Comparison of ENCODE assay signal across 22 cellular contexts in genomic region chr1:68164970-68165369, GRCh38.
DNase-seq lines count a peak whose midpoint lies in the region; ATAC-seq and TF ChIP-seq lines count a peak whose summit lies in the region.
"Had no signal": no experiment of that assay in that cellular context is flagged by ENCODE, and none has a peak within 500 bp of the region (broad histone marks: within the 10 kb centered on the region; RNA-seq: fewer than 3 reads in every experiment).

No MANE protein-coding gene starts in this region.

- H2AK5ac ChIP-seq in neuronal stem cell (ENCODE audit: low read depth, low read length) = no peak overlapping the region

- H3K4me3 ChIP-seq in hepatocyte (no peak overlapping the region), mucosa of descending colon (no peak overlapping the region), neuronal stem cell (ENCODE audit: low read length in 2 of 2) (no peak overlapping the region)
- H3K4me3 ChIP-seq: BLaER1, GM12878 had no signal

- H3K36me3 ChIP-seq in hepatocyte (replicated peaks; ENCODE audit: insufficient read depth, low read depth) = no peaks in the 10 kb centered on the region
- H3K36me3 ChIP-seq in mucosa of descending colon (ENCODE audit: low read depth) = no peaks in the 10 kb centered on the region
- H3K36me3 ChIP-seq in neuronal stem cell (replicated peaks in 1 of 2; ENCODE audit: control insufficient read depth in 2 of 2, insufficient read depth in 2 of 2, low read length in 2 of 2) = peaks cover 0 to 80% of the 10 kb centered on the region in 2 donors
- H3K36me3 ChIP-seq: BE2C, BLaER1 had no signal

- H3K79me2 ChIP-seq in hepatocyte = peaks cover 8% of the 10 kb centered on the region

- no peak overlapping the region for H3K9ac ChIP-seq in neuronal stem cell (ENCODE audit: low read depth, low read length, poor library complexity)
- H3K9ac ChIP-seq: BLaER1 had no signal

- H3K4me1 ChIP-seq in hepatocyte (ENCODE audit: insufficient read depth) = no peaks in the 10 kb centered on the region
- peaks cover 7% of the 10 kb centered on the region for H3K4me1 ChIP-seq in mucosa of descending colon (ENCODE audit: low read depth)
- H3K4me1 ChIP-seq in neuronal stem cell (ENCODE audit: control insufficient read depth in 2 of 2, insufficient read depth in 1 of 2, low read depth in 1 of 2, low read length in 2 of 2) = no peaks in the 10 kb centered on the region
- H3K4me1 ChIP-seq: BE2C had no signal

- no peaks in the 10 kb centered on the region for H3K9me2 ChIP-seq in hepatocyte (replicated peaks; ENCODE audit: insufficient read depth)

- H3K4me2 ChIP-seq in hepatocyte (no peak overlapping the region), neuronal stem cell (ENCODE audit: insufficient read depth, low read length, poor library complexity, severe bottlenecking) (no peak overlapping the region)
- H3K4me2 ChIP-seq: BLaER1 had no signal

- H3K27me3 ChIP-seq in hepatocyte (no peaks in the 10 kb centered on the region), neuronal stem cell (ENCODE audit: control insufficient read depth in 3 of 3, insufficient read depth in 3 of 3, low read depth in 1 of 3, low read length in 3 of 3) (no peaks in the 10 kb centered on the region)
- H3K27me3 ChIP-seq: BE2C, BLaER1 had no signal

- no peak overlapping the region for H3K18ac ChIP-seq in neuronal stem cell (ENCODE audit: low read length)

- H3K9me3 ChIP-seq in hepatocyte (ENCODE audit: low read depth) (no peaks in the 10 kb centered on the region), mucosa of descending colon (no peaks in the 10 kb centered on the region), neuronal stem cell (replicated peaks in 1 of 2; ENCODE audit: control insufficient read depth in 2 of 2, insufficient read depth in 1 of 2, low read depth in 1 of 2, low read length in 2 of 2) (peaks cover 5 to 22% of the 10 kb centered on the region in 2 donors)
- H3K9me3 ChIP-seq: BE2C had no signal

- ATAC-seq in mucosa of descending colon (peak; percentile 61), HG03571 (IDR thresholded peaks at IDR 0.05; ENCODE audit: unreplicated experiment) (no peak), HG03432 (IDR thresholded peaks at IDR 0.05; ENCODE audit: unreplicated experiment) (no peak)
- ATAC-seq: GM12878 had no signal

- H3K79me1 ChIP-seq in neuronal stem cell (ENCODE audit: low read depth, low read length) = no peaks in the 10 kb centered on the region

- no peak overlapping the region for H2BK120ac ChIP-seq in neuronal stem cell (ENCODE audit: low read depth, low read length)

- no peak for DNase-seq in hepatocyte (ENCODE audit: low spot score)
- no peak for DNase-seq in mucosa of descending colon
- DNase-seq in neuronal stem cell (ENCODE audit: low spot score) = no peak
- DNase-seq: 8988T; ACHN; BE2C; C1 segment of cervical spinal cord; CD4-positive, alpha-beta memory T cell; CD4-positive, CD25-positive, alpha-beta regulatory T cell; CD8-positive, alpha-beta memory T cell; COR-L47; DMS 273 treated with DMSO at 0.1 percent for 48 hours; DMS153; DMS53; DMS79; DND-41; EL; GDM1 had no signal

- TF ChIP-seq CTCF in hepatocyte (IDR thresholded peaks at IDR 0.05; ENCODE audit: poor library complexity) = no peak
- no peak for TF ChIP-seq CTCF in mucosa of descending colon (IDR thresholded peaks at IDR 0.05)

- H3K4ac ChIP-seq in neuronal stem cell (ENCODE audit: low read length) = no peak overlapping the region

- H2AFZ ChIP-seq in hepatocyte (no peak overlapping the region), neuronal stem cell (ENCODE audit: low read length) (no peak overlapping the region)

- no peak overlapping the region for H4K91ac ChIP-seq in neuronal stem cell (ENCODE audit: low read depth, low read length, poor library complexity)

- H3K27ac ChIP-seq in hepatocyte = peak overlapping the region; percentile 45
- H3K27ac ChIP-seq in neuronal stem cell (replicated peaks; ENCODE audit: low read length) = no peak overlapping the region
- H3K27ac ChIP-seq: BLaER1 had no signal

- H4K8ac ChIP-seq in neuronal stem cell (ENCODE audit: low read depth, low read length) = no peak overlapping the region

- H4K20me1 ChIP-seq in hepatocyte (ENCODE audit: insufficient read depth, poor library complexity, severe bottlenecking) = peaks cover 7% of the 10 kb centered on the region
- H4K20me1 ChIP-seq: BLaER1 had no signal

- no peak overlapping the region for H2BK15ac ChIP-seq in neuronal stem cell (ENCODE audit: low read length)

- no peak overlapping the region for H3K14ac ChIP-seq in neuronal stem cell (ENCODE audit: low read length)

- H2BK12ac ChIP-seq in neuronal stem cell (ENCODE audit: low read length) = no peak overlapping the region

- H2BK5ac ChIP-seq in neuronal stem cell (ENCODE audit: low read length) = no peak overlapping the region

- WGBS in hepatocyte (ENCODE audit: low lambda C conversion rate, missing lambda C conversion rate) = 86% methylated on average over 1 of the region's 1 CpG
- WGBS in neuronal stem cell (ENCODE audit: extremely low coverage in 2 of 2, insufficient read length in 2 of 2, insufficient replicate concordance in 1 of 2), 2 donors = no CpG with 5 or more reads among the region's 1 CpG

- intact Hi-C loops in mucosa of descending colon (cut with DNase I, micrococcal nuclease) = no loop called here

- H3K23ac ChIP-seq in neuronal stem cell (ENCODE audit: low read depth, low read length, poor library complexity) = no peak overlapping the region
